17 cellular contexts compared by ENCODE assay signal in the genomic region with DNA sequence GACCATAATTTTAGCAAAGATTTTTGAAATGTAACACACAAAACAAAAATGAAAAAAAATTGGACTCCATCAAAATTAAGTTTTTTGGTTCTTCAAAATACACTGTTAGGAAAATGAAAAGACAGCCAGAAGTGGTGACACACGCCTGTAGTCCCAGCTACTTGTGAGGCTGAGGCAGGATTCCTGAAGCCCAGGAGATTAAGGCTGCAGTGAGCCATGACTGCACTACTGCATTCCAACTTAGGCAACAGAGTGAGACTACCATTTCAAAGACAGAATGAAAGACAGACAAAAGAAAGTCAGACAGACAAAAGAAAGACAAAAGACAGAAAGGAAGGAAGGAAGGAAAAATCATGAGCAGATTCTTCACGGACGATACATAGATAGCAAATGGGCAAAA. TPM values are rescaled to one million over a fixed set of nuclear protein-coding genes. Genes with fewer than 3 reads are reported as not detected.
DNase-seq lines count a peak whose midpoint lies in the region; ATAC-seq and TF ChIP-seq lines count a peak whose summit lies in the region.
"Had no signal": no experiment of that assay in that cellular context is flagged by ENCODE, and none has a peak within 500 bp of the region (broad histone marks: within the 10 kb centered on the region; RNA-seq: fewer than 3 reads in every experiment).

No MANE protein-coding gene starts in this region.

- intact Hi-C loops in CD4-positive, alpha-beta memory T cell (cut with micrococcal nuclease), result no loop called here

- H4K20me1 ChIP-seq in GM23338 (replicated peaks; ENCODE audit: insufficient read depth), result peaks cover 23% of the 10 kb centered on the region

- H3K27ac Mint-ChIP-seq in CD4-positive, alpha-beta memory T cell, result peak overlapping the region; percentile 63 to 95 (median 77)
- H3K27ac Mint-ChIP-seq in GM23338, result no peak overlapping the region
- peak overlapping the region; percentile 4 to 9 for H3K27ac Mint-ChIP-seq in activated naive CD4-positive, alpha-beta T cell treated with anti-CD3 and anti-CD28 coated beads, Interleukin-2, amount 50 U/mL, for 72 hours

- POLR2A ChIA-PET in CD4-positive, alpha-beta memory T cell (lab: Charles Lee; ENCODE audit: partially characterized antibody), result interaction anchor here (0.9 to 1.1 kb wide), 2 partner anchors 18 to 27 kb away, joined by 4 to 8 read pairs; no protein-coding TSS in a partner anchor

- H3K27me3 Mint-ChIP-seq in CD4-positive, alpha-beta memory T cell, result no peaks in the 10 kb centered on the region
- H3K27me3 Mint-ChIP-seq in GM23338 (ENCODE audit: insufficient read depth, low read depth, poor library complexity), result no peaks in the 10 kb centered on the region
- H3K27me3 Mint-ChIP-seq: naive B cell had no signal

- no peak overlapping the region for H2AK5ac ChIP-seq in mesendoderm (ENCODE audit: low read length)

- H3K4me2 ChIP-seq in GM23338 (no peak overlapping the region), mesendoderm (ENCODE audit: low read length) (no peak overlapping the region)
- H3K4me2 ChIP-seq: hepatocyte had no signal

- peaks cover 14 to 39% of the 10 kb centered on the region in 2 donors for H3K36me3 Mint-ChIP-seq in CD4-positive, alpha-beta memory T cell
- peaks cover 8% of the 10 kb centered on the region; the same call in 1 of the 3 replicates for H3K36me3 Mint-ChIP-seq in GM23338 (ENCODE audit: low read depth)
- H3K36me3 Mint-ChIP-seq in activated naive CD4-positive, alpha-beta T cell treated with anti-CD3 and anti-CD28 coated beads, Interleukin-2, amount 50 U/mL, for 72 hours, result peaks cover 3 to 19% of the 10 kb centered on the region in 2 donors

- no CpG with 5 or more reads among the region's 3 CpGs for WGBS in mesendoderm (ENCODE audit: extremely low coverage, insufficient coverage, low lambda C conversion rate)

- no peak overlapping the region for H3K4me3 ChIP-seq in CD4-positive, alpha-beta memory T cell (ENCODE audit: low read length in 2 of 2)
- H3K4me3 ChIP-seq in GM23338 (no peak overlapping the region), mesendoderm (ENCODE audit: low read length) (no peak overlapping the region)
- H3K4me3 ChIP-seq: hepatocyte, left ventricle myocardium inferior, sigmoid colon had no signal

- peaks cover 100% of the 10 kb centered on the region for H3K79me2 ChIP-seq in GM23338 (replicated peaks; ENCODE audit: insufficient read depth)
- H3K79me2 ChIP-seq in mesendoderm (ENCODE audit: control insufficient read depth, insufficient read depth, low read length), result peaks cover 65% of the 10 kb centered on the region

- peak overlapping the region; percentile 22 for H3K27ac ChIP-seq in CD4-positive, alpha-beta memory T cell (ENCODE audit: low read depth, low read length)
- H3K27ac ChIP-seq in GM23338 (ENCODE audit: low read depth) (peak overlapping the region; percentile 51; the same call in 1 of the 2 replicates), mesendoderm (ENCODE audit: low read depth, low read length) (no peak overlapping the region)
- H3K27ac ChIP-seq: hepatocyte, left ventricle myocardium inferior, sigmoid colon had no signal

- no peaks in the 10 kb centered on the region for H3K27me3 ChIP-seq in CD4-positive, alpha-beta memory T cell (ENCODE audit: insufficient read depth, low read length)
- H3K27me3 ChIP-seq in GM23338 (ENCODE audit: insufficient read depth) (no peaks in the 10 kb centered on the region), mesendoderm (ENCODE audit: insufficient read depth, low read length, poor library complexity) (no peaks in the 10 kb centered on the region)
- H3K27me3 ChIP-seq: hepatocyte, sigmoid colon had no signal

- H3K9me2 ChIP-seq in GM23338 (ENCODE audit: insufficient read depth), result no peaks in the 10 kb centered on the region

- H3K4me1 ChIP-seq in CD4-positive, alpha-beta memory T cell (ENCODE audit: insufficient read depth, low read length), result peaks cover 97% of the 10 kb centered on the region
- H3K4me1 ChIP-seq in GM23338 (ENCODE audit: insufficient read depth) (peaks cover 23% of the 10 kb centered on the region), mesendoderm (ENCODE audit: control insufficient read depth, low read depth, low read length) (peaks cover 3% of the 10 kb centered on the region)
- H3K4me1 ChIP-seq: sigmoid colon had no signal

- H2BK15ac ChIP-seq in mesendoderm (replicated peaks; ENCODE audit: low read depth), result no peak overlapping the region

- H3K36me3 ChIP-seq in CD4-positive, alpha-beta memory T cell (ENCODE audit: insufficient read depth, low read length), result no peaks in the 10 kb centered on the region
- H3K36me3 ChIP-seq in GM23338 (ENCODE audit: insufficient read depth) (no peaks in the 10 kb centered on the region), mesendoderm (ENCODE audit: control insufficient read depth, insufficient read depth, low read length) (no peaks in the 10 kb centered on the region)
- H3K36me3 ChIP-seq: left ventricle myocardium inferior, sigmoid colon had no signal

- H2BK120ac ChIP-seq in mesendoderm (ENCODE audit: low read depth, low read length), result no peak overlapping the region

- CTCF ChIA-PET in CD4-positive, alpha-beta memory T cell (lab: Charles Lee; ENCODE audit: partially characterized antibody), result interaction anchor here (0.5 to 28.3 kb wide), 3 partner anchors 8 to 19 kb away, joined by 3 to 712 read pairs (median 3); no protein-coding TSS in a partner anchor

- no peak overlapping the region for H2BK5ac ChIP-seq in mesendoderm (ENCODE audit: low read length)

- H3K4me3 Mint-ChIP-seq in CD4-positive, alpha-beta memory T cell, result peak overlapping the region; percentile 18 to 76 (median 62)
- H3K4me3 Mint-ChIP-seq in GM23338, result no peak overlapping the region
- H3K4me3 Mint-ChIP-seq: naive B cell had no signal

- no peaks in the 10 kb centered on the region for H3K9me3 ChIP-seq in CD4-positive, alpha-beta memory T cell (ENCODE audit: control insufficient read depth in 1 of 2, low read length in 2 of 2)
- H3K9me3 ChIP-seq: left ventricle myocardium inferior, sigmoid colon had no signal

- no peak overlapping the region for H3K4ac ChIP-seq in mesendoderm (ENCODE audit: low read depth, low read length)

- DNase-seq in CD4-positive, alpha-beta memory T cell, result no peak
- DNase-seq in GM23338 (ENCODE audit: low spot score), result peak; percentile 37
- DNase-seq in activated naive CD4-positive, alpha-beta T cell treated with anti-CD3 and anti-CD28 coated beads, Interleukin-2, amount 50 U/mL, for 72 hours (ENCODE audit: low spot score in 2 of 2), result no peak
- peak; percentile 44 for DNase-seq in mesendoderm
- no peak for DNase-seq in NOMO-1 (lab: John Stamatoyannopoulos, UW; ENCODE audit: unreplicated experiment in 2 of 2)
- DNase-seq: cerebellar nuclear complex; erythroblast; GF-D8; left ventricle myocardium inferior; naive B cell; NCI-H187 treated with DMSO at 0.1 percent for 48 hours; NCI-H524 treated with DMSO at 0.1 percent for 48 hours; sigmoid colon; stimulated activated CD4-positive, alpha-beta T cell treated with anti-CD3 and anti-CD28 coated beads, Interleukin-4, amount 100 ng/mL, for 24 hours had no signal

- no peak overlapping the region for H3K56ac ChIP-seq in mesendoderm (ENCODE audit: low read length)

- no peak for TF ChIP-seq CTCF in GM23338 (conservative IDR thresholded peaks at IDR 0.05; ENCODE audit: low read depth in 2 of 2)

- ATAC-seq in GM23338 (peak; percentile 77), HG02981 (IDR thresholded peaks at IDR 0.05; ENCODE audit: unreplicated experiment) (no peak), GM21723 (IDR thresholded peaks at IDR 0.05; ENCODE audit: unreplicated experiment) (no peak)
- ATAC-seq in activated naive CD4-positive, alpha-beta T cell treated with anti-CD3 and anti-CD28 coated beads, Interleukin-2, amount 50 U/mL, for 72 hours, result no peak

- H3K79me1 ChIP-seq in mesendoderm (ENCODE audit: low read length), result peaks cover 5% of the 10 kb centered on the region

- no peak overlapping the region for H4K5ac ChIP-seq in mesendoderm (ENCODE audit: low read length)

- no peak overlapping the region for H3K18ac ChIP-seq in mesendoderm (ENCODE audit: low read length)

- H3K23ac ChIP-seq in mesendoderm (ENCODE audit: low read length), result no peak overlapping the region

- peaks cover 62 to 93% (median 77%) of the 10 kb centered on the region in 4 donors for H3K4me1 Mint-ChIP-seq in CD4-positive, alpha-beta memory T cell
- H3K4me1 Mint-ChIP-seq in GM23338, result peaks cover 31% of the 10 kb centered on the region

- H3K9me3 Mint-ChIP-seq in CD4-positive, alpha-beta memory T cell, result no peaks in the 10 kb centered on the region
- H3K9me3 Mint-ChIP-seq in GM23338, result no peaks in the 10 kb centered on the region
- H3K9me3 Mint-ChIP-seq in activated naive CD4-positive, alpha-beta T cell treated with anti-CD3 and anti-CD28 coated beads, Interleukin-2, amount 50 U/mL, for 72 hours, result no peaks in the 10 kb centered on the region
- H3K9me3 Mint-ChIP-seq: naive B cell had no signal

- no peaks in the 10 kb centered on the region for H3F3A ChIP-seq in GM23338 (replicated peaks; ENCODE audit: low read depth)

- no peak overlapping the region for H4K8ac ChIP-seq in mesendoderm (ENCODE audit: low read depth, low read length)

- H2AFZ ChIP-seq in GM23338, result no peak overlapping the region
- H2AFZ ChIP-seq: hepatocyte had no signal

- H3K9ac ChIP-seq in mesendoderm (ENCODE audit: low read length), result no peak overlapping the region

RNA-seq across cellular contexts. Expression of a gene that starts 7.5 kb away (rescaled TPM):
- 100 to 1,000 TPM; 211 TPM for total RNA-seq in CD4-positive, alpha-beta memory T cell
- polyA plus RNA-seq in CD4-positive, alpha-beta memory T cell, result 100 to 1,000 TPM in 1 of 2 donors, 10 to 100 TPM in 1; 81.5 to 145 TPM
- total RNA-seq in GM23338 (2014; rRNA removed; shearing (Covaris generic)), result 97.0 and 104 TPM in 2 replicates
- 42.9 and 43.5 TPM in 2 replicates for polyA plus RNA-seq in GM23338 (2016; fragmentation: Nextera tagmentation; extraction: Ambion mirVana)
- 100 to 1,000 TPM; 184 to 216 TPM for total RNA-seq in activated naive CD4-positive, alpha-beta T cell treated with anti-CD3 and anti-CD28 coated beads, Interleukin-2, amount 50 U/mL, for 72 hours
- polyA plus RNA-seq in mesendoderm (2013, experiment 1 of 2), result 75.1 TPM
- 72.9 TPM for polyA plus RNA-seq in mesendoderm (2013, experiment 2 of 2)

RNA-seq across cellular contexts. Expression of a gene that starts 25.4 kb away (rescaled TPM):
- 10 to 100 TPM; 85.1 to 91.0 TPM for total RNA-seq in CD4-positive, alpha-beta memory T cell
- polyA plus RNA-seq in CD4-positive, alpha-beta memory T cell, result 100 to 1,000 TPM in 1 of 2 donors, 10 to 100 TPM in 1; 92.8 to 137 TPM
- total RNA-seq in GM23338 (2014; rRNA removed; shearing (Covaris generic)), result 74.6 and 90.0 TPM in 2 replicates
- 59.2 and 59.3 TPM in 2 replicates for polyA plus RNA-seq in GM23338 (2016; fragmentation: Nextera tagmentation; extraction: Ambion mirVana)
- 100 to 1,000 TPM in 1 of 2 donors, 10 to 100 TPM in 1; 70.7 to 110 TPM for total RNA-seq in activated naive CD4-positive, alpha-beta T cell treated with anti-CD3 and anti-CD28 coated beads, Interleukin-2, amount 50 U/mL, for 72 hours
- 65.6 TPM for polyA plus RNA-seq in mesendoderm (2013, experiment 1 of 2)
- 64.3 TPM for polyA plus RNA-seq in mesendoderm (2013, experiment 2 of 2)

RNA-seq across cellular contexts. Expression of a gene that starts 25.5 kb away (rescaled TPM):
- 10 to 100 TPM; 20.4 to 21.3 TPM for total RNA-seq in CD4-positive, alpha-beta memory T cell
- polyA plus RNA-seq in CD4-positive, alpha-beta memory T cell, result 1 to 10 TPM; 3.0 to 5.4 TPM
- total RNA-seq in GM23338 (2014; rRNA removed; shearing (Covaris generic)), result 30.6 and 34.6 TPM in 2 replicates
- 18.6 and 20.4 TPM in 2 replicates for polyA plus RNA-seq in GM23338 (2016; fragmentation: Nextera tagmentation; extraction: Ambion mirVana)
- total RNA-seq in activated naive CD4-positive, alpha-beta T cell treated with anti-CD3 and anti-CD28 coated beads, Interleukin-2, amount 50 U/mL, for 72 hours, result 10 to 100 TPM; 22.2 to 34.2 TPM
- 4.3 TPM for polyA plus RNA-seq in mesendoderm (2013, experiment 1 of 2)
- 4.2 TPM for polyA plus RNA-seq in mesendoderm (2013, experiment 2 of 2)

RNA-seq across cellular contexts. Expression of a gene that starts 39.9 kb away (rescaled TPM):
- total RNA-seq in CD4-positive, alpha-beta memory T cell, result 100 to 1,000 TPM; 106 to 110 TPM
- 1 to 10 TPM; 7.1 to 9.9 TPM for polyA plus RNA-seq in CD4-positive, alpha-beta memory T cell
- 28.7 and 46.6 TPM in 2 replicates for total RNA-seq in GM23338 (2014; rRNA removed; shearing (Covaris generic))
- 17.9 and 24.7 TPM in 2 replicates for polyA plus RNA-seq in GM23338 (2016; fragmentation: Nextera tagmentation; extraction: Ambion mirVana)
- total RNA-seq in activated naive CD4-positive, alpha-beta T cell treated with anti-CD3 and anti-CD28 coated beads, Interleukin-2, amount 50 U/mL, for 72 hours, result 10 to 100 TPM; 44.9 to 62.9 TPM
- polyA plus RNA-seq in mesendoderm (2013, experiment 1 of 2), result 7.9 TPM
- polyA plus RNA-seq in mesendoderm (2013, experiment 2 of 2), result 8.7 TPM

Comparison
In these comparisons a context has a peak if more than half of its experiments do, and no peak if none do; other contexts are left out.
1. DNase-seq: peak in GM23338 (single experiment) and mesendoderm (single experiment); none in CD4-positive, alpha-beta memory T cell (0 of 5), activated naive CD4-positive, alpha-beta T cell treated with anti-CD3 and anti-CD28 coated beads, Interleukin-2, amount 50 U/mL, for 72 hours (0 of 2) and NOMO-1 (0 of 2).